ENCODE assay signal across 1 cellular context in the genomic region with DNA sequence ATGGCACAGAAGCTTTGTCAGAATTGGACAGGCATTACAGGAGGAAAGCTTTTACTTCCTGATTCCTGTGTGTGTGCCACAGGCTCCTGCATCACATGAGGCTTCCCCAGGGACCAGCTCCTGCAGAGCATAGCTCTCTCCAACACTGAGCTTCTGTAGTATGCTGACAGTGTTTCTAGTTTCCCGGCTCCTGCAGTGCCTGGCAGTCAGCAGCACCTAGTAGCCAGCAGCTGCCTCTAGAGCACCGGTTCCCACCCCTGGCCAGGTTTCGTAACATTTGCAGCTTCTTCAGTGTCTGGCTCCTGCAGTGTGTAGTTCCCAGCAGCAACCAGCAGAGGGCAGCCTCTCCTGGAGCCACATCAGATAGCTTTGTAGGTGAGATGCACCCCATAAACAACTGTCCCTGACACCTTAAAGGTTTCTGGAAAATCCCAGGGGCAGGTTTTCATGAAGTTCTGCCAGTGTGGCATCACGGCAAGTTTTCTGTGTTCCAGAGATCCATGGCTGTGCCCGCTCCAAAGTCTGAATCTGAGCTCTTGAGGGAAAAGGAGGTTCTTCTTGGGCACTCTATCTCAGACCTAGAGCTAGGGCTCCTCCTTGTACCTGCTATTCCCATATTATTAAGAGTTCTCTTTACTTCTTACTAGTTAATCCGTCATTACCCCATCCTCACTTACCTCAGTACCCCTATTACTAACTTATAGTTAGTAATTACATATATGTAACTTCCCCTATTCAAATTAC.
TF ChIP-seq lines count a peak whose summit lies in the region.

No MANE protein-coding gene starts in this region.

TF ChIP-seq in neural cell, 6 proteins besides CTCF, POLR2A, EP300 and RAD21 (continued from another document):
- TF ChIP-seq, protein P1, sequence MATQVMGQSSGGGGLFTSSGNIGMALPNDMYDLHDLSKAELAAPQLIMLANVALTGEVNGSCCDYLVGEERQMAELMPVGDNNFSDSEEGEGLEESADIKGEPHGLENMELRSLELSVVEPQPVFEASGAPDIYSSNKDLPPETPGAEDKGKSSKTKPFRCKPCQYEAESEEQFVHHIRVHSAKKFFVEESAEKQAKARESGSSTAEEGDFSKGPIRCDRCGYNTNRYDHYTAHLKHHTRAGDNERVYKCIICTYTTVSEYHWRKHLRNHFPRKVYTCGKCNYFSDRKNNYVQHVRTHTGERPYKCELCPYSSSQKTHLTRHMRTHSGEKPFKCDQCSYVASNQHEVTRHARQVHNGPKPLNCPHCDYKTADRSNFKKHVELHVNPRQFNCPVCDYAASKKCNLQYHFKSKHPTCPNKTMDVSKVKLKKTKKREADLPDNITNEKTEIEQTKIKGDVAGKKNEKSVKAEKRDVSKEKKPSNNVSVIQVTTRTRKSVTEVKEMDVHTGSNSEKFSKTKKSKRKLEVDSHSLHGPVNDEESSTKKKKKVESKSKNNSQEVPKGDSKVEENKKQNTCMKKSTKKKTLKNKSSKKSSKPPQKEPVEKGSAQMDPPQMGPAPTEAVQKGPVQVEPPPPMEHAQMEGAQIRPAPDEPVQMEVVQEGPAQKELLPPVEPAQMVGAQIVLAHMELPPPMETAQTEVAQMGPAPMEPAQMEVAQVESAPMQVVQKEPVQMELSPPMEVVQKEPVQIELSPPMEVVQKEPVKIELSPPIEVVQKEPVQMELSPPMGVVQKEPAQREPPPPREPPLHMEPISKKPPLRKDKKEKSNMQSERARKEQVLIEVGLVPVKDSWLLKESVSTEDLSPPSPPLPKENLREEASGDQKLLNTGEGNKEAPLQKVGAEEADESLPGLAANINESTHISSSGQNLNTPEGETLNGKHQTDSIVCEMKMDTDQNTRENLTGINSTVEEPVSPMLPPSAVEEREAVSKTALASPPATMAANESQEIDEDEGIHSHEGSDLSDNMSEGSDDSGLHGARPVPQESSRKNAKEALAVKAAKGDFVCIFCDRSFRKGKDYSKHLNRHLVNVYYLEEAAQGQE (IDR thresholded peaks at IDR 0.05; ENCODE audit: borderline replicate concordance) = no peak
- TF ChIP-seq SMC3 (conservative IDR thresholded peaks at IDR 0.05; ENCODE audit: poor library complexity) (peak; percentile 85), TAF1 (IDR thresholded peaks at IDR 0.05; ENCODE audit: low read depth) (no peak), EZH2 (IDR thresholded peaks at IDR 0.05; ENCODE audit: borderline replicate concordance, insufficient read depth, low read length, poor library complexity, severe bottlenecking) (no peak)
